Comparison of ENCODE assay signal across 21 cellular contexts in genomic region chr1:20663969-20664715, GRCh38. TPM values are rescaled to one million over a fixed set of nuclear protein-coding genes. Genes with fewer than 3 reads are reported as not detected.
DNase-seq lines count a peak whose midpoint lies in the region; ATAC-seq, FAIRE-seq and TF ChIP-seq lines count a peak whose summit lies in the region.
"Had no signal": no experiment of that assay in that cellular context is flagged by ENCODE, and none has a peak within 500 bp of the region (broad histone marks: within the 10 kb centered on the region; RNA-seq: fewer than 3 reads in every experiment).

No MANE protein-coding gene starts in this region.

- H3K4me3 Mint-ChIP-seq in natural killer cell (peak overlapping the region; percentile 17), neural progenitor cell (no peak overlapping the region)
- H3K4me3 Mint-ChIP-seq in natural killer cell treated with Interleukin-12 subunit alpha and Interleukin-12 subunit beta and Interleukin-15 and Interleukin-18, amount 100 ng/mL, for 72 hours, result no peak overlapping the region
- H3K4me3 Mint-ChIP-seq: CD14-positive monocyte had no signal

- H3K14ac ChIP-seq in H1 (ENCODE audit: insufficient read length), result no peak overlapping the region

- no peaks in the 10 kb centered on the region for H3K27me3 Mint-ChIP-seq in natural killer cell (ENCODE audit: low read depth in 2 of 2)
- no peaks in the 10 kb centered on the region for H3K27me3 Mint-ChIP-seq in natural killer cell treated with Interleukin-12 subunit alpha and Interleukin-12 subunit beta and Interleukin-15 and Interleukin-18, amount 100 ng/mL, for 72 hours
- H3K27me3 Mint-ChIP-seq in neural progenitor cell (ENCODE audit: insufficient read depth, low read depth), result peaks cover 7% of the 10 kb centered on the region

- no peak overlapping the region for H3K27ac Mint-ChIP-seq in natural killer cell
- H3K27ac Mint-ChIP-seq in natural killer cell treated with Interleukin-12 subunit alpha and Interleukin-12 subunit beta and Interleukin-15 and Interleukin-18, amount 100 ng/mL, for 72 hours, result peak overlapping the region in 1 of 2 donors; percentile 44
- H3K27ac Mint-ChIP-seq in neural progenitor cell, result peak overlapping the region; percentile 82
- H3K27ac Mint-ChIP-seq: CD14-positive monocyte had no signal

- H3K23ac ChIP-seq in H1 (ENCODE audit: insufficient read length), result no peak overlapping the region

- H3K9ac ChIP-seq in H1 (replicated peaks in 1 of 4; ENCODE audit: extremely low read depth in 1 of 4, low read depth in 3 of 4, low read length in 3 of 4) (no peak overlapping the region), neural progenitor cell (no peak overlapping the region)

- H4K8ac ChIP-seq in H1 (ENCODE audit: extremely low read depth, insufficient read depth, low read length), result peak overlapping the region; percentile 85; the same call in 1 of the 2 replicates

- H2BK15ac ChIP-seq in H1 (ENCODE audit: low read length), result no peak overlapping the region

- H2AFZ ChIP-seq in H1 (ENCODE audit: low read length), result no peak overlapping the region
- no peak overlapping the region for H2AFZ ChIP-seq in neural progenitor cell (replicated peaks)

- POLR2A ChIA-PET in H1 (lab: Charles Lee; ENCODE audit: partially characterized antibody), result interaction anchor here (0.9 to 2.0 kb wide), 3 partner anchors 9 to 123 kb away, joined by 3 to 5 read pairs (median 4); partner anchors contain the start of gene HP1BP3

- no peak overlapping the region for H4K5ac ChIP-seq in H1 (ENCODE audit: insufficient read length, low read depth, low read length)

- H4K20me1 ChIP-seq in H1 (replicated peaks in 1 of 2; ENCODE audit: control insufficient read depth in 1 of 2, insufficient read depth in 2 of 2, low read length in 2 of 2), result peaks cover 0 to 1% of the 10 kb centered on the region in 2 experiments
- peaks cover 7% of the 10 kb centered on the region for H4K20me1 ChIP-seq in neural progenitor cell (ENCODE audit: low read depth)

- H3K79me1 ChIP-seq in H1 (ENCODE audit: low read depth, low read length), result 0 out of 2 replicates have a peak, but pooled peaks cover 3% of the 10 kb centered on the region

- no peak overlapping the region for H3K56ac ChIP-seq in H1 (replicated peaks; ENCODE audit: insufficient read length, low read depth, low read length)

- no peak overlapping the region for H2BK20ac ChIP-seq in H1 (ENCODE audit: low read length)

- ATAC-seq in natural killer cell (no peak), HG02885 (IDR thresholded peaks at IDR 0.05; ENCODE audit: poor library complexity, unreplicated experiment) (no peak), GM19035 (IDR thresholded peaks at IDR 0.05; ENCODE audit: unreplicated experiment) (no peak)
- no peak for ATAC-seq in natural killer cell treated with Interleukin-12 subunit alpha and Interleukin-12 subunit beta and Interleukin-15 and Interleukin-18, amount 100 ng/mL, for 72 hours

- no peaks in the 10 kb centered on the region for H3F3A ChIP-seq in neural progenitor cell (ENCODE audit: low read depth)

- no peak for TF ChIP-seq POLR2A in H1 (IDR thresholded peaks at IDR 0.05; ENCODE audit: control extremely low read depth in 1 of 2, low read depth in 2 of 2, low read length in 2 of 2)

- peaks cover 35 to 41% of the 10 kb centered on the region in 2 donors for H3K4me1 Mint-ChIP-seq in natural killer cell
- peaks cover 28 to 33% of the 10 kb centered on the region in 2 donors for H3K4me1 Mint-ChIP-seq in natural killer cell treated with Interleukin-12 subunit alpha and Interleukin-12 subunit beta and Interleukin-15 and Interleukin-18, amount 100 ng/mL, for 72 hours (ENCODE audit: low read depth in 2 of 2)
- H3K4me1 Mint-ChIP-seq in neural progenitor cell, result peaks cover 32% of the 10 kb centered on the region

- no peak overlapping the region for H2BK5ac ChIP-seq in H1 (ENCODE audit: low read depth, low read length)

- no peak overlapping the region for H2BK12ac ChIP-seq in H1 (ENCODE audit: low read depth, low read length)

- H3K36me3 ChIP-seq in H1 (ENCODE audit: control insufficient read depth in 2 of 4, insufficient read depth in 4 of 4, low read length in 3 of 4), result 0 out of 8 replicates have a peak, but pooled peaks cover 0 to 4% (median 0%) of the 10 kb centered on the region in 4 experiments
- no peaks in the 10 kb centered on the region for H3K36me3 ChIP-seq in neural progenitor cell

- H3K27me3 ChIP-seq in H1 (replicated peaks in 1 of 4; ENCODE audit: control insufficient read depth in 3 of 4, extremely low read depth in 1 of 4, insufficient read depth in 3 of 4, low read length in 3 of 4) (no peaks in the 10 kb centered on the region), neural progenitor cell (no peaks in the 10 kb centered on the region)
- H3K27me3 ChIP-seq: SJSA1 had no signal

- H3K23me2 ChIP-seq in H1 (ENCODE audit: low read depth, low read length), result peaks cover 12% of the 10 kb centered on the region

- TF ChIP-seq RAD21 in H1 (IDR thresholded peaks at IDR 0.05 in 1 of 2, conservative IDR thresholded peaks at IDR 0.05 in 1 of 2; ENCODE audit: low read depth in 2 of 2, low read length in 2 of 2), result no peak

- H3K9me3 ChIP-seq in H1 (ENCODE audit: insufficient read depth in 2 of 2, low read depth in 1 of 2, low read length in 1 of 2) (no peaks in the 10 kb centered on the region; a peak in 1 of 4 replicates), neural progenitor cell (ENCODE audit: low read depth) (no peaks in the 10 kb centered on the region)
- H3K9me3 ChIP-seq: Caco-2, HAP-1, SJSA1 had no signal

- no peak overlapping the region for H3K4ac ChIP-seq in H1 (replicated peaks; ENCODE audit: insufficient read length, low read depth, low read length)

- H2AK5ac ChIP-seq in H1 (ENCODE audit: low read depth, low read length), result no peak overlapping the region

- no peak for DNase-seq in natural killer cell
- no peak for DNase-seq in natural killer cell treated with Interleukin-12 subunit alpha and Interleukin-12 subunit beta and Interleukin-15 and Interleukin-18, amount 100 ng/mL, for 72 hours (ENCODE audit: low spot score)
- no peak for DNase-seq in H1 (ENCODE audit: low read depth in 1 of 2, low spot score in 2 of 2)
- DNase-seq in neural progenitor cell (ENCODE audit: low spot score), result no peak
- no peak for DNase-seq in cerebellar cortex (ENCODE audit: low spot score)
- DNase-seq: Caco-2, DMS79, Kasumi-1, MM.1S, NCI-H1105, NCI-H1694 treated with DMSO at 0.1 percent for 48 hours, NCI-H2107, NCI-H226, NCI-H524 treated with DMSO at 0.1 percent for 48 hours, RPMI8226 had no signal

- CTCF ChIA-PET in H1 (lab: Charles Lee; ENCODE audit: partially characterized antibody), result interaction anchor here (0.9 to 1.9 kb wide), 10 partner anchors 9 to 288 kb away, joined by 3 to 10 read pairs (median 3); no protein-coding TSS in a partner anchor

- WGBS in H1 (ENCODE audit: extremely low coverage in 1 of 2, insufficient coverage in 1 of 2, insufficient read length in 1 of 2, insufficient replicate concordance in 2 of 2, low coverage in 1 of 2, low lambda C conversion rate in 2 of 2, missing lambda C conversion rate in 1 of 2), 2 experiments, result 81% methylated on average over 8 of the region's 12 CpGs; no CpG with 5 or more reads in 1 of the 2 experiments

- H3K4me2 ChIP-seq in H1 (ENCODE audit: insufficient read depth in 1 of 2, low read depth in 2 of 2, low read length in 2 of 2), result no peak overlapping the region
- H3K4me2 ChIP-seq in neural progenitor cell, result no peak overlapping the region

- H3K27ac ChIP-seq in H1 (ENCODE audit: low read depth, low read length), result no peak overlapping the region
- no peak overlapping the region for H3K27ac ChIP-seq in neural progenitor cell
- H3K27ac ChIP-seq: SJSA1 had no signal

- FAIRE-seq in H1 (lab: Jason Lieb, UNC), result no peak

- peaks cover 0 to 9% (median 4%) of the 10 kb centered on the region in 4 experiments; a peak in 4 of 7 replicates for H3K4me1 ChIP-seq in H1 (replicated peaks in 1 of 4; ENCODE audit: control insufficient read depth in 3 of 4, insufficient read depth in 4 of 4, low read length in 3 of 4)
- peaks cover 8% of the 10 kb centered on the region for H3K4me1 ChIP-seq in neural progenitor cell
- H3K4me1 ChIP-seq: Caco-2, HAP-1 had no signal

- no peak overlapping the region for H4K91ac ChIP-seq in H1 (replicated peaks; ENCODE audit: insufficient read length, low read length)

- TF ChIP-seq CTCF in natural killer cell (IDR thresholded peaks at IDR 0.05) (no peak), H1 (IDR thresholded peaks at IDR 0.05; ENCODE audit: control extremely low read depth in 1 of 3, insufficient read depth in 1 of 3, low read depth in 1 of 3, low read length in 3 of 3) (no peak), neural progenitor cell (IDR thresholded peaks at IDR 0.05) (no peak)

- H3K9me3 Mint-ChIP-seq in natural killer cell (no peaks in the 10 kb centered on the region), neural progenitor cell (no peaks in the 10 kb centered on the region)
- no peaks in the 10 kb centered on the region for H3K9me3 Mint-ChIP-seq in natural killer cell treated with Interleukin-12 subunit alpha and Interleukin-12 subunit beta and Interleukin-15 and Interleukin-18, amount 100 ng/mL, for 72 hours

- TF ChIP-seq EP300 in H1 (IDR thresholded peaks at IDR 0.05; ENCODE audit: borderline replicate concordance in 1 of 2, low read depth in 2 of 2, low read length in 2 of 2), result no peak

- no peak overlapping the region for H2BK120ac ChIP-seq in H1 (replicated peaks; ENCODE audit: low read depth, low read length)

- intact Hi-C loops in natural killer cell (cut with micrococcal nuclease), result no loop called here

- no peak overlapping the region for H3K18ac ChIP-seq in H1 (ENCODE audit: extremely low read depth, low read length)

- H3K36me3 Mint-ChIP-seq in natural killer cell (no peaks in the 10 kb centered on the region), neural progenitor cell (peaks cover 5% of the 10 kb centered on the region)
- H3K36me3 Mint-ChIP-seq in natural killer cell treated with Interleukin-12 subunit alpha and Interleukin-12 subunit beta and Interleukin-15 and Interleukin-18, amount 100 ng/mL, for 72 hours, result peaks cover 14% of the 10 kb centered on the region

- H3K79me2 ChIP-seq in H1 (ENCODE audit: control insufficient read depth in 1 of 2, insufficient read depth in 2 of 2, low read length in 2 of 2) (peaks cover 9 to 20% of the 10 kb centered on the region in 2 experiments), neural progenitor cell (ENCODE audit: low read depth) (peaks cover 21% of the 10 kb centered on the region)

- no peak overlapping the region for H3K4me3 ChIP-seq in H1 (ENCODE audit: extremely low read depth in 1 of 4, insufficient read depth in 2 of 4, low read depth in 3 of 4, low read length in 4 of 4)
- H3K4me3 ChIP-seq in neural progenitor cell, result no peak overlapping the region
- H3K4me3 ChIP-seq: HAP-1, SJSA1 had no signal

RNA-seq across cellular contexts. Expression of gene DDOST, which starts 3.0 kb away (rescaled TPM):
- 100 to 1,000 TPM; 137 to 158 (median 153) TPM for total RNA-seq in natural killer cell
- total RNA-seq in natural killer cell treated with Interleukin-12 subunit alpha and Interleukin-12 subunit beta and Interleukin-15 and Interleukin-18, amount 100 ng/mL, for 72 hours, result 100 to 1,000 TPM; 176 to 227 TPM
- 253 and 260 TPM in 2 replicates for total RNA-seq in H1 (2021; fragmentation: NEBNext Ultra II Directional; extraction: Animal tissue kit (Norgen Biotek cat#: 25700))
- 300 and 336 TPM in 2 replicates for polyA plus RNA-seq in H1 (2011; rRNA removed)
- polyA plus RNA-seq in H1 (2011; cell fraction: cytosol; rRNA removed), result 310 TPM
- polyA plus RNA-seq in H1 (2011; cell fraction: nucleus; rRNA removed), result 218 TPM
- polyA plus RNA-seq in H1 (2012, experiment 1 of 2), result 199 to 273 TPM (median 262 TPM) in 4 replicates
- polyA plus RNA-seq in H1 (2012, experiment 2 of 2), result 359 TPM
- 314 TPM for polyA plus RNA-seq in H1 (2013, experiment 1 of 2)
- polyA plus RNA-seq in H1 (2013, experiment 2 of 2), result 341 TPM
- polyA minus RNA-seq in H1 (2011; rRNA and poly(A)+ RNA removed), result 272 and 301 TPM in 2 replicates
- polyA minus RNA-seq in H1 (2011; cell fraction: cytosol; rRNA and poly(A)+ RNA removed), result 158 TPM
- polyA minus RNA-seq in H1 (2011; cell fraction: nucleus; rRNA and poly(A)+ RNA removed), result 100 TPM
- total RNA-seq in neural progenitor cell (ENCODE audit: low replicate concordance), result 151 and 234 TPM in 2 replicates

RNA-seq across cellular contexts. Expression of gene PINK1, which starts 30.9 kb away (rescaled TPM):
- total RNA-seq in natural killer cell, result 10 to 100 TPM; 10.8 to 16.2 (median 15.0) TPM
- 1 to 10 TPM; 3.8 to 4.7 TPM for total RNA-seq in natural killer cell treated with Interleukin-12 subunit alpha and Interleukin-12 subunit beta and Interleukin-15 and Interleukin-18, amount 100 ng/mL, for 72 hours
- 19.3 and 20.5 TPM in 2 replicates for total RNA-seq in H1 (2021; fragmentation: NEBNext Ultra II Directional; extraction: Animal tissue kit (Norgen Biotek cat#: 25700))
- 16.1 and 21.0 TPM in 2 replicates for polyA plus RNA-seq in H1 (2011; rRNA removed)
- polyA plus RNA-seq in H1 (2011; cell fraction: cytosol; rRNA removed), result 24.1 TPM
- polyA plus RNA-seq in H1 (2011; cell fraction: nucleus; rRNA removed), result 18.1 TPM
- polyA plus RNA-seq in H1 (2012, experiment 1 of 2), result 13.9 to 22.3 TPM (median 20.0 TPM) in 4 replicates
- 14.5 TPM for polyA plus RNA-seq in H1 (2012, experiment 2 of 2)
- 12.1 TPM for polyA plus RNA-seq in H1 (2013, experiment 1 of 2)
- polyA plus RNA-seq in H1 (2013, experiment 2 of 2), result 12.0 TPM
- polyA minus RNA-seq in H1 (2011; rRNA and poly(A)+ RNA removed), result 8.6 and 13.2 TPM in 2 replicates
- polyA minus RNA-seq in H1 (2011; cell fraction: cytosol; rRNA and poly(A)+ RNA removed), result 7.8 TPM
- polyA minus RNA-seq in H1 (2011; cell fraction: nucleus; rRNA and poly(A)+ RNA removed), result 5.9 TPM
- total RNA-seq in neural progenitor cell (ENCODE audit: low replicate concordance), result 13.3 and 21.6 TPM in 2 replicates

RNA-seq across cellular contexts. Expression of gene KIF17, which starts 53.7 kb away (rescaled TPM):
- total RNA-seq in natural killer cell (not detected), neural progenitor cell (ENCODE audit: low replicate concordance) (2.2 and 4.0 TPM in 2 replicates)
- total RNA-seq in natural killer cell treated with Interleukin-12 subunit alpha and Interleukin-12 subunit beta and Interleukin-15 and Interleukin-18, amount 100 ng/mL, for 72 hours, result not detected
- total RNA-seq in H1 (2021; fragmentation: NEBNext Ultra II Directional; extraction: Animal tissue kit (Norgen Biotek cat#: 25700)), result 9.9 and 10.4 TPM in 2 replicates
- polyA plus RNA-seq in H1 (2011; rRNA removed), result 6.9 and 10.5 TPM in 2 replicates
- 9.7 TPM for polyA plus RNA-seq in H1 (2011; cell fraction: cytosol; rRNA removed)
- polyA plus RNA-seq in H1 (2011; cell fraction: nucleus; rRNA removed), result 14.6 TPM
- 6.2 to 10.5 TPM (median 8.5 TPM) in 4 replicates for polyA plus RNA-seq in H1 (2012, experiment 1 of 2)
- polyA plus RNA-seq in H1 (2012, experiment 2 of 2), result 5.9 TPM
- 7.4 TPM for polyA plus RNA-seq in H1 (2013, experiment 1 of 2)
- polyA plus RNA-seq in H1 (2013, experiment 2 of 2), result 6.7 TPM
- polyA minus RNA-seq in H1 (2011; rRNA and poly(A)+ RNA removed), result 8.8 and 14.3 TPM in 2 replicates
- polyA minus RNA-seq in H1 (2011; cell fraction: cytosol; rRNA and poly(A)+ RNA removed), result 10.8 TPM
- 11.0 TPM for polyA minus RNA-seq in H1 (2011; cell fraction: nucleus; rRNA and poly(A)+ RNA removed)
- total RNA-seq: HT-29 had no signal
- polyA plus RNA-seq: CD14-positive monocyte had no signal
